1 cellular context compared by ENCODE assay signal in the genomic region with DNA sequence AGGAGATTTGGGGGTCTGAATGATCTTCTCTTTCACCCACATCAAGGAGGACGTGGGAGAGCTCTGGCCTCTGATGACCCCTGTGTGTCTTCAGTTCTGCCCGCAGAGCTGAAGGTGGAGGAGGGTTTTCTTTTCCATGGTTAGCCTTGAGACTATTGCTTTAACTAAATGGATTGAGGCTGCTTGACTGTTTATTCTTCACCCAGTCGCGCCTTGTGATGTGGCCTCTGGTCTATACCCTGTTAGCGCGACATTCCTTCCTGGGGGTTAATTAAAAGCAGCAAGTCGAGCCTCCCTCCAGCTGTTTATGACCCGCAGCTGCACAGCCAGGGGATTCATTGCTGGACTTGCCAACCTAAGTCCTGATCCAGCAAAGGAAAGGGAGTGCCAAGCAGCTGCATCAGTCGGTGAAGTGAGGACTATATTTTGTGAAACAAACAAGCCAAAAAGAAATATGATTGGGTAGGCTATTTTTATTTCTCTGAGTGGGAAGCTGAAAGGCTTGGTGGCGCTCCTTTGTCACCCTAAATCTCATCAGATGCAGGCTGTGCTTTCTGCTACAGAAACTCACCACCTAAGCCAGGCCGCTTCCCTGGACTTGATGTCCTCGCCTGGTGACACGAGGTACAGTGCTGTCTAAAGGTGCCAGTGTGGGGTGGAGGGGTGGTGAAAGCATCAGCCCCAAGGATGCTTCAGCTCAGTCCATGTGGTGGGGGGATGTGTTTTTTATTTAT.
A peak's percentile ranks its signal among the peaks of the same experiment; 100 is the strongest.
TF ChIP-seq lines count a peak whose summit lies in the region.

No MANE protein-coding gene starts in this region.

TF ChIP-seq in HepG2, 621 proteins besides CTCF, POLR2A, EP300 and RAD21:
- TF ChIP-seq FOXM1 (CRISPR knock-in tag; IDR thresholded peaks at IDR 0.05) (no peak), EZH2 (conservative IDR thresholded peaks at IDR 0.05; ENCODE audit: low read depth, low read length) (no peak), SMAD3 (CRISPR knock-in tag; IDR thresholded peaks at IDR 0.05) (no peak)
- TF ChIP-seq, protein P1, sequence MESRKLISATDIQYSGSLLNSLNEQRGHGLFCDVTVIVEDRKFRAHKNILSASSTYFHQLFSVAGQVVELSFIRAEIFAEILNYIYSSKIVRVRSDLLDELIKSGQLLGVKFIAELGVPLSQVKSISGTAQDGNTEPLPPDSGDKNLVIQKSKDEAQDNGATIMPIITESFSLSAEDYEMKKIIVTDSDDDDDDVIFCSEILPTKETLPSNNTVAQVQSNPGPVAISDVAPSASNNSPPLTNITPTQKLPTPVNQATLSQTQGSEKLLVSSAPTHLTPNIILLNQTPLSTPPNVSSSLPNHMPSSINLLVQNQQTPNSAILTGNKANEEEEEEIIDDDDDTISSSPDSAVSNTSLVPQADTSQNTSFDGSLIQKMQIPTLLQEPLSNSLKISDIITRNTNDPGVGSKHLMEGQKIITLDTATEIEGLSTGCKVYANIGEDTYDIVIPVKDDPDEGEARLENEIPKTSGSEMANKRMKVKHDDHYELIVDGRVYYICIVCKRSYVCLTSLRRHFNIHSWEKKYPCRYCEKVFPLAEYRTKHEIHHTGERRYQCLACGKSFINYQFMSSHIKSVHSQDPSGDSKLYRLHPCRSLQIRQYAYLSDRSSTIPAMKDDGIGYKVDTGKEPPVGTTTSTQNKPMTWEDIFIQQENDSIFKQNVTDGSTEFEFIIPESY (CRISPR knock-in tag; IDR thresholded peaks at IDR 0.05) = peak; percentile 75
- TF ChIP-seq, protein P2, sequence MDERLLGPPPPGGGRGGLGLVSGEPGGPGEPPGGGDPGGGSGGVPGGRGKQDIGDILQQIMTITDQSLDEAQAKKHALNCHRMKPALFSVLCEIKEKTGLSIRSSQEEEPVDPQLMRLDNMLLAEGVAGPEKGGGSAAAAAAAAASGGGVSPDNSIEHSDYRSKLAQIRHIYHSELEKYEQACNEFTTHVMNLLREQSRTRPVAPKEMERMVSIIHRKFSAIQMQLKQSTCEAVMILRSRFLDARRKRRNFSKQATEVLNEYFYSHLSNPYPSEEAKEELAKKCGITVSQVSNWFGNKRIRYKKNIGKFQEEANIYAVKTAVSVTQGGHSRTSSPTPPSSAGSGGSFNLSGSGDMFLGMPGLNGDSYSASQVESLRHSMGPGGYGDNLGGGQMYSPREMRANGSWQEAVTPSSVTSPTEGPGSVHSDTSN (CRISPR knock-in tag; IDR thresholded peaks at IDR 0.05) = no peak
